Comparison of ENCODE assay signal across 8 cellular contexts in the genomic region with DNA sequence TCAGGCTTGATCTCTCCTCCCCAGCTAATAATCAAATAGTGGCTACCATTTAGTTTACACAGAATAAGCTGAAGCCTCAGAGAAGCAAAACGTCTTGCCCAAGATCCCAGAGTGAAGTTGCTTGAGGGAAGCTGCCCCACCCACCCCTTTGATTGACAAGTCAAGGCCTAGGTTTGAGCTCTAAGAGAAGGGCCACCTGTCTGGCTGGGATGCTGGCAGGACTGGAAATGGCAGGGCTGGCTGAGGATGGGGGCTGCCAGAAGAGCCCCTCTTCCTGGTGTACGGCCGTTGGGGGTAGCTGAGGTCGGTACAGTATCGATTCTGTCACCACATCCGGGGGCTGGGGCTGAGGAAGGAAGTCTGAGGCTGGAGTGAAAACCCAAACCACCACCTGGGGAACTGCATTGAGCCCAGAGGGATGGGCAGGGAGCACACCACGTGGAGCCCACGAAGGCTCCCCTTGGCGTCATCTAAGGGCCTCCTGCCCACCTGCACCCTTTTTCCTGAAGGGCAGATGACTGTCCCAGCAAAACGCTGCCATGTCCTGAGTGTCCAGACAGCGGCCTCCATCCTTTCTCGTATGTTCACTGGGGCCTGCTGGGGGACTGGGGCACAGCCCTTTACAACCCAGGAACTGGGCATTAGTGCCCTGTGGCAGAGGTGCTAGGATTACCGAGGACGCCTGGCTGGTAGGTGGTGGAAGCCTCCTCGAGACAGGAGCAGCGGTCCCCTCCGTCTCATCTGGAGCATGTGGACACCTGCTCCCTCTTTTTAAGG. TPM values are rescaled to one million over a fixed set of nuclear protein-coding genes. Genes with fewer than 3 reads are reported as not detected.
DNase-seq lines count a peak whose midpoint lies in the region; ATAC-seq and TF ChIP-seq lines count a peak whose summit lies in the region.

No MANE protein-coding gene starts in this region.

- peak overlapping the region; percentile 95 for H3K4me3 Mint-ChIP-seq in activated CD8-positive, alpha-beta memory T cell treated with anti-CD3 and anti-CD28 coated beads, Interleukin-2, amount 10 ng/mL, durations not matched to agents 7 days and 5 days

- TF ChIP-seq POLR2A in GM19193 (IDR thresholded peaks at IDR 0.05; ENCODE audit: extremely low read depth, insufficient read depth, insufficient read length) (peak; percentile 53), NB4 (IDR thresholded peaks at IDR 0.05; ENCODE audit: extremely low read depth, insufficient read length) (peak; percentile 10)

- no peaks in the 10 kb centered on the region for H3K9me3 Mint-ChIP-seq in activated CD8-positive, alpha-beta memory T cell treated with anti-CD3 and anti-CD28 coated beads, Interleukin-2, amount 10 ng/mL, durations not matched to agents 7 days and 5 days (ENCODE audit: low read depth)

- no peaks in the 10 kb centered on the region for H3K27me3 Mint-ChIP-seq in activated CD8-positive, alpha-beta memory T cell treated with anti-CD3 and anti-CD28 coated beads, Interleukin-2, amount 10 ng/mL, durations not matched to agents 7 days and 5 days

- TF ChIP-seq CTCF in NB4 (IDR thresholded peaks at IDR 0.05; ENCODE audit: low read depth, low read length) (no peak), fibroblast of pulmonary artery (IDR thresholded peaks at IDR 0.05; ENCODE audit: low read length, missing control alignments) (no peak)

- H3K36me3 Mint-ChIP-seq in activated CD8-positive, alpha-beta memory T cell treated with anti-CD3 and anti-CD28 coated beads, Interleukin-2, amount 10 ng/mL, durations not matched to agents 7 days and 5 days: peaks cover 34% of the 10 kb centered on the region

- ATAC-seq in activated CD8-positive, alpha-beta memory T cell treated with anti-CD3 and anti-CD28 coated beads, Interleukin-2, amount 10 ng/mL, durations not matched to agents 7 days and 5 days: peak; percentile 29
- ATAC-seq in HG02938 (IDR thresholded peaks at IDR 0.05; ENCODE audit: unreplicated experiment) (no peak), GM18861 (IDR thresholded peaks at IDR 0.05; ENCODE audit: unreplicated experiment) (no peak), GM21576 (IDR thresholded peaks at IDR 0.05; ENCODE audit: unreplicated experiment) (no peak)

- CTCF ChIA-PET in activated CD8-positive, alpha-beta memory T cell treated with anti-CD3 and anti-CD28 coated beads, Interleukin-2, amount 10 ng/mL, durations not matched to agents 7 days and 5 days (lab: Charles Lee): interaction anchor here (0.8 to 2.1 kb wide), 10 partner anchors 9 to 202 kb away, joined by 3 to 13 read pairs (median 4); a partner anchor contains a TSS

- H3K27ac Mint-ChIP-seq in activated CD8-positive, alpha-beta memory T cell treated with anti-CD3 and anti-CD28 coated beads, Interleukin-2, amount 10 ng/mL, durations not matched to agents 7 days and 5 days: peak overlapping the region; percentile 96

- H3K4me1 Mint-ChIP-seq in activated CD8-positive, alpha-beta memory T cell treated with anti-CD3 and anti-CD28 coated beads, Interleukin-2, amount 10 ng/mL, durations not matched to agents 7 days and 5 days: peaks cover 37% of the 10 kb centered on the region

- peak overlapping the region; percentile 91 for H3K4me3 ChIP-seq in NB4 (ENCODE audit: low read depth, low read length)
- H3K4me3 ChIP-seq in fibroblast of pulmonary artery (replicated peaks; ENCODE audit: low read depth, low read length): no peak overlapping the region

- DNase-seq in NB4 (ENCODE audit: low read depth) (peak; percentile 97), fibroblast of pulmonary artery (ENCODE audit: low read depth) (peak; percentile 34)
- DNase-seq in activated CD8-positive, alpha-beta memory T cell treated with anti-CD3 and anti-CD28 coated beads, Interleukin-2, amount 10 ng/mL, durations not matched to agents 7 days and 5 days: peak; percentile 91
- peak; percentile 36 for DNase-seq in stimulated activated CD4-positive, alpha-beta T cell treated with anti-CD3 and anti-CD28 coated beads, Interleukin-1b, Interleukin-23, amount 100 ng/mL, for 48 hours

RNA-seq across cellular contexts. Expression of a gene that starts 1.4 kb away (rescaled TPM):
- total RNA-seq in activated CD8-positive, alpha-beta memory T cell treated with anti-CD3 and anti-CD28 coated beads, Interleukin-2, amount 10 ng/mL, durations not matched to agents 7 days and 5 days: 100 to 1,000 TPM; 147 to 187 TPM

RNA-seq across cellular contexts. Expression of a gene that starts 27.5 kb away (rescaled TPM):
- 10 to 100 TPM; 16.3 to 17.7 TPM for total RNA-seq in activated CD8-positive, alpha-beta memory T cell treated with anti-CD3 and anti-CD28 coated beads, Interleukin-2, amount 10 ng/mL, durations not matched to agents 7 days and 5 days

RNA-seq across cellular contexts. Expression of a gene that starts 27.9 kb away (rescaled TPM):
- total RNA-seq in activated CD8-positive, alpha-beta memory T cell treated with anti-CD3 and anti-CD28 coated beads, Interleukin-2, amount 10 ng/mL, durations not matched to agents 7 days and 5 days: 10 to 100 TPM; 93.0 to 95.8 TPM

RNA-seq across cellular contexts. Expression of a gene that starts 57.4 kb away (rescaled TPM):
- total RNA-seq in activated CD8-positive, alpha-beta memory T cell treated with anti-CD3 and anti-CD28 coated beads, Interleukin-2, amount 10 ng/mL, durations not matched to agents 7 days and 5 days: 1 to 10 TPM in 1 of 2 experiments, under 1 TPM in 1; 0.12 to 1.2 TPM

Comparison
In these comparisons a context has a peak if more than half of its experiments do, and no peak if none do; other contexts are left out.
1. DNase-seq: peak in every context shown above with its lines; median percentile 97 in NB4; 91 in activated CD8-positive, alpha-beta memory T cell treated with anti-CD3 and anti-CD28 coated beads, Interleukin-2, amount 10 ng/mL, durations not matched to agents 7 days and 5 days; 36 in stimulated activated CD4-positive, alpha-beta T cell treated with anti-CD3 and anti-CD28 coated beads, Interleukin-1b, Interleukin-23, amount 100 ng/mL, for 48 hours; 34 in fibroblast of pulmonary artery.